Comparison of ENCODE assay signal across 28 cellular contexts in genomic region chr2:69074926-69075325, GRCh38.
"Had no signal": no experiment of that assay in that cellular context is flagged by ENCODE, and none has a peak within 500 bp of the region (broad histone marks: within the 10 kb centered on the region; RNA-seq: fewer than 3 reads in every experiment).

No MANE protein-coding gene starts in this region.

- H3K27ac Mint-ChIP-seq: activated CD4-positive, alpha-beta T cell treated with anti-CD3 and anti-CD28 coated beads, Interleukin-2, amount 10 ng/mL, durations not matched to agents 24 days and 14 days; activated CD8-positive, alpha-beta T cell treated with anti-CD3 and anti-CD28 coated beads for 36 hours; activated naive CD4-positive, alpha-beta T cell treated with anti-CD3 and anti-CD28 coated beads for 36 hours; activated naive CD4-positive, alpha-beta T cell treated with anti-CD3 and anti-CD28 coated beads, Interleukin-2, amount 50 U/mL, for 72 hours; activated naive CD8-positive, alpha-beta T cell treated with anti-CD3 and anti-CD28 coated beads, Interleukin-2, amount 50 U/mL, for 24 hours; activated T-cell treated with anti-CD3 and anti-CD28 coated beads, Interleukin-2, amount 50 U/mL, for 24 hours; activated T-helper 1 cell treated with anti-CD3 and anti-CD28 coated beads, Interleukin-12 subunit alpha, Interleukin-12 subunit beta, Interleukin-2, Interleukin-4 antibody, amounts not matched to agents 30 ng/mL and 10 ng/mL and 1 ng/mL, durations not matched to agents 14 hours and 24 hours and 36 hours; T-helper 1 cell treated with Interleukin-12 subunit alpha and Interleukin-12 subunit beta and Interleukin-4 antibody, amounts not matched to agents 30 μg/mL and 1 μg/mL, for 36 hours; T-helper 2 cell treated with Interferon-gamma antibody and Interleukin-4, amounts not matched to agents 5 μg/mL and 100 μg/mL, for 36 hours had no signal

- H3K9me3 ChIP-seq: SJCRH30, SK-N-SH had no signal

- H3K36me3 Mint-ChIP-seq: activated naive CD4-positive, alpha-beta T cell treated with anti-CD3 and anti-CD28 coated beads, Interleukin-2, amount 50 U/mL, for 72 hours had no signal

- H3K9me3 Mint-ChIP-seq: activated CD4-positive, alpha-beta T cell treated with anti-CD3 and anti-CD28 coated beads, Interleukin-2, amount 10 ng/mL, durations not matched to agents 24 days and 14 days; activated CD8-positive, alpha-beta T cell treated with anti-CD3 and anti-CD28 coated beads for 36 hours; activated naive CD4-positive, alpha-beta T cell treated with anti-CD3 and anti-CD28 coated beads for 36 hours; activated naive CD4-positive, alpha-beta T cell treated with anti-CD3 and anti-CD28 coated beads, Interleukin-2, amount 50 U/mL, for 72 hours; activated naive CD8-positive, alpha-beta T cell treated with anti-CD3 and anti-CD28 coated beads, Interleukin-2, amount 50 U/mL, for 24 hours; activated T-cell treated with anti-CD3 and anti-CD28 coated beads, Interleukin-2, amount 50 U/mL, for 24 hours; activated T-helper 1 cell treated with anti-CD3 and anti-CD28 coated beads, Interleukin-12 subunit alpha, Interleukin-12 subunit beta, Interleukin-2, Interleukin-4 antibody, amounts not matched to agents 30 ng/mL and 10 ng/mL and 1 ng/mL, durations not matched to agents 14 hours and 24 hours and 36 hours; central memory CD8-positive, alpha-beta T cell; T-helper 1 cell treated with Interleukin-12 subunit alpha and Interleukin-12 subunit beta and Interleukin-4 antibody, amounts not matched to agents 30 μg/mL and 1 μg/mL, for 36 hours; T-helper 2 cell treated with Interferon-gamma antibody and Interleukin-4, amounts not matched to agents 5 μg/mL and 100 μg/mL, for 36 hours had no signal

- H3K4me1 Mint-ChIP-seq: activated CD4-positive, alpha-beta T cell treated with anti-CD3 and anti-CD28 coated beads, Interleukin-2, amount 10 ng/mL, durations not matched to agents 24 days and 14 days; activated naive CD8-positive, alpha-beta T cell treated with anti-CD3 and anti-CD28 coated beads, Interleukin-2, amount 50 U/mL, for 24 hours; central memory CD8-positive, alpha-beta T cell had no signal

- H3K4me3 Mint-ChIP-seq: activated CD4-positive, alpha-beta T cell treated with anti-CD3 and anti-CD28 coated beads, Interleukin-2, amount 10 ng/mL, durations not matched to agents 24 days and 14 days; activated CD8-positive, alpha-beta T cell treated with anti-CD3 and anti-CD28 coated beads for 36 hours; activated naive CD4-positive, alpha-beta T cell treated with anti-CD3 and anti-CD28 coated beads for 36 hours; activated naive CD8-positive, alpha-beta T cell treated with anti-CD3 and anti-CD28 coated beads, Interleukin-2, amount 50 U/mL, for 24 hours; activated T-cell treated with anti-CD3 and anti-CD28 coated beads, Interleukin-2, amount 50 U/mL, for 24 hours; activated T-helper 1 cell treated with anti-CD3 and anti-CD28 coated beads, Interleukin-12 subunit alpha, Interleukin-12 subunit beta, Interleukin-2, Interleukin-4 antibody, amounts not matched to agents 30 ng/mL and 10 ng/mL and 1 ng/mL, durations not matched to agents 14 hours and 24 hours and 36 hours; central memory CD8-positive, alpha-beta T cell; T-helper 1 cell treated with Interleukin-12 subunit alpha and Interleukin-12 subunit beta and Interleukin-4 antibody, amounts not matched to agents 30 μg/mL and 1 μg/mL, for 36 hours; T-helper 2 cell treated with Interferon-gamma antibody and Interleukin-4, amounts not matched to agents 5 μg/mL and 100 μg/mL, for 36 hours had no signal

- H3K27ac ChIP-seq: cardiac muscle cell, SJCRH30 had no signal

- H3K27me3 ChIP-seq: cardiac muscle cell, SJCRH30 had no signal

- DNase-seq: activated CD4-positive, alpha-beta T cell treated with anti-CD3 and anti-CD28 coated beads, Interleukin-2, amount 10 ng/mL, durations not matched to agents 24 days and 14 days; activated CD4-positive, alpha-beta T cell treated with anti-CD3 and anti-CD28 coated beads, Interleukin-2, amount 50 U/mL, for 4 hours; activated CD8-positive, alpha-beta T cell treated with anti-CD3 and anti-CD28 coated beads for 36 hours; activated gamma-delta T cell treated with Interleukin-2 at 50 U/mL for 16 hours; activated naive CD4-positive, alpha-beta T cell treated with anti-CD3 and anti-CD28 coated beads for 36 hours; activated naive CD8-positive, alpha-beta T cell treated with anti-CD3 and anti-CD28 coated beads, Interleukin-2, amount 50 U/mL, for 24 hours; activated T-cell treated with anti-CD3 and anti-CD28 coated beads, Interleukin-2, amount 50 U/mL, for 24 hours; anterior cingulate cortex; Karpas-422; KBM-7; NCI-H1417; NCI-H146; NCI-H187 treated with DMSO at 0.1 percent for 48 hours; NCI-H2081; NCI-H2171 treated with DMSO at 0.1 percent for 48 hours; NCI-H2227 treated with DMSO at 0.1 percent for 48 hours; NCI-H446; NCI-H510A treated with DMSO at 0.1 percent for 48 hours; SHP77; SJCRH30; SK-N-SH had no signal

- ATAC-seq: activated CD8-positive, alpha-beta T cell treated with anti-CD3 and anti-CD28 coated beads for 36 hours; activated naive CD4-positive, alpha-beta T cell treated with anti-CD3 and anti-CD28 coated beads, Interleukin-2, amount 50 U/mL, for 72 hours; activated naive CD8-positive, alpha-beta T cell treated with anti-CD3 and anti-CD28 coated beads, Interleukin-2, amount 50 U/mL, for 24 hours; Panc1 had no signal

- H3K4me3 ChIP-seq: cardiac muscle cell, SJCRH30 had no signal
